1 cellular context compared by ENCODE assay signal in the genomic region with DNA sequence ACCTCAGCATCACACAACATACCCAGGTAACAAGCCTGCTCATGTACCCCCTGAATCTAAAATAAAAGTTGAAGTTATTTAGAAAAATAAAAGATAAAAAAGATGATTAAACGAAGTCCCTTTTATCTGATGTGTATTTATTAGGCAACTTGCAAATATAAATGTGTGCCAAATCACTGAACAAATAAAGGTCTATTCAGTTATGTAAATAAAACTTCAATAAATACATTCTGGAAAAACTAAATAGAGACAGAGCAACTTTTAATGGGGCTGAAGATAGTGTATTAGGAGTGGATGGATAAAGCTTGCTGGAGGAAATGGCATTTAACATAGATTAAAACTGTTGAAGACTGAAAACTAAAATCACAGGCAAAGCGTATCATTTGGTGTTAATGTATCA.
TF ChIP-seq lines count a peak whose summit lies in the region.

No MANE protein-coding gene starts in this region.

TF ChIP-seq in HepG2, 621 proteins besides CTCF, POLR2A, EP300 and RAD21 (continued from another document):
- TF ChIP-seq, protein P1, sequence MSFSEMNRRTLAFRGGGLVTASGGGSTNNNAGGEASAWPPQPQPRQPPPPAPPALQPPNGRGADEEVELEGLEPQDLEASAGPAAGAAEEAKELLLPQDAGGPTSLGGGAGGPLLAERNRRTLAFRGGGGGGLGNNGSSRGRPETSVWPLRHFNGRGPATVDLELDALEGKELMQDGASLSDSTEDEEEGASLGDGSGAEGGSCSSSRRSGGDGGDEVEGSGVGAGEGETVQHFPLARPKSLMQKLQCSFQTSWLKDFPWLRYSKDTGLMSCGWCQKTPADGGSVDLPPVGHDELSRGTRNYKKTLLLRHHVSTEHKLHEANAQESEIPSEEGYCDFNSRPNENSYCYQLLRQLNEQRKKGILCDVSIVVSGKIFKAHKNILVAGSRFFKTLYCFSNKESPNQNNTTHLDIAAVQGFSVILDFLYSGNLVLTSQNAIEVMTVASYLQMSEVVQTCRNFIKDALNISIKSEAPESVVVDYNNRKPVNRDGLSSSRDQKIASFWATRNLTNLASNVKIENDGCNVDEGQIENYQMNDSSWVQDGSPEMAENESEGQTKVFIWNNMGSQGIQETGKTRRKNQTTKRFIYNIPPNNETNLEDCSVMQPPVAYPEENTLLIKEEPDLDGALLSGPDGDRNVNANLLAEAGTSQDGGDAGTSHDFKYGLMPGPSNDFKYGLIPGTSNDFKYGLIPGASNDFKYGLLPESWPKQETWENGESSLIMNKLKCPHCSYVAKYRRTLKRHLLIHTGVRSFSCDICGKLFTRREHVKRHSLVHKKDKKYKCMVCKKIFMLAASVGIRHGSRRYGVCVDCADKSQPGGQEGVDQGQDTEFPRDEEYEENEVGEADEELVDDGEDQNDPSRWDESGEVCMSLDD (CRISPR knock-in tag; IDR thresholded peaks at IDR 0.05; ENCODE audit: borderline replicate concordance) = no peak
- TF ChIP-seq ZNF768 (CRISPR knock-in tag; IDR thresholded peaks at IDR 0.05) = no peak
- TF ChIP-seq RBM39 (IDR thresholded peaks at IDR 0.05; ENCODE audit: low read depth, low read length, poor library complexity, severe bottlenecking) = no peak
- TF ChIP-seq CAMTA2 (CRISPR knock-in tag; IDR thresholded peaks at IDR 0.05; ENCODE audit: borderline replicate concordance) = no peak
- TF ChIP-seq, protein P2, sequence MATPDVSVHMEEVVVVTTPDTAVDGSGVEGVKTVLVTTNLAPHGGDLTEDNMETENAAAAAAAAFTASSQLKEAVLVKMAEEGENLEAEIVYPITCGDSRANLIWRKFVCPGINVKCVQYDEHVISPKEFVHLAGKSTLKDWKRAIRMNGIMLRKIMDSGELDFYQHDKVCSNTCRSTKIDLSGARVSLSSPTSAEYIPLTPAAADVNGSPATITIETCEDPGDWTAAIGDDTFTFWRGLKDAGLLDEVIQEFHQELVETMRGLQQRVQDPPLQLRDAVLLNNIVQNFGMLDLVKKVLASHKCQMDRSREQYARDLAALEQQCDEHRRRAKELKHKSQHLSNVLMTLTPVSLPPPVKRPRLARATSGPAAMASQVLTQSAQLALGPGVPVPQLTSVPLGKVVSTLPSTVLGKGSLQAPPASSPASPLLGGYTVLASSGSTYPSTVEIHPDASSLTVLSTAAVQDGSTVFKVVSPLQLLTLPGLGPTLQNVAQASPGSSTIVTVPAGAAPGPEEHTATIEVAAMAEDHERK (CRISPR knock-in tag; IDR thresholded peaks at IDR 0.05; ENCODE audit: low read depth) = no peak
